In the genomic region with DNA sequence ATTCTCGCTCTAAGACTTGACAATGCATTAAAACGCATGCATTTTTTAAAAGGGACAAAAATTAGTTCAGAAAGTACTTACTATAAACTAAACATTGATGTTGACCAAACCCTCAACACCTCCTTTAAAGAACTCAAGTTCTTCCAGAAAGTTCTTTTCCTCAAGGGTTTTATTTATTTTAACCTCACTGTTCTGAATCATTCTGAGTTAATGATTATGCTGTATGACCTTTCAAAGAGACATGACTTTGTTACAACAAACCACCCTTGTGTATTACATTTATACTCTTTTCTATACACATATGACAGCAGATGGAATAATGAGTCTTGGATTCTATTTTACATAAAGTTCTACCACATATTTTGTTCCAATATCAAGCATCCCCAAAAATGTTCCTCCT, we compare ENCODE assay signal across 7 cellular contexts.
"Had no signal": no experiment of that assay in that cellular context is flagged by ENCODE, and none has a peak within 500 bp of the region (broad histone marks: within the 10 kb centered on the region; RNA-seq: fewer than 3 reads in every experiment).

No MANE protein-coding gene starts in this region.

- H3K4me3 ChIP-seq: GM23338 had no signal

- H3K27ac Mint-ChIP-seq: GM23338, H9, IgD-negative memory B cell had no signal

- H3K4me3 Mint-ChIP-seq: GM23338, H9, IgD-negative memory B cell had no signal

- H3K4me1 Mint-ChIP-seq: GM23338 had no signal

- DNase-seq: H9, HCEC 1CT, KBM-7 had no signal

- H3K4me2 ChIP-seq: GM23338 had no signal

- FAIRE-seq: HepG2 had no signal

- H3K27ac ChIP-seq: HL-60 had no signal

- ATAC-seq: GM23338, HepG2 had no signal
